ENCODE assay signal across 18 cellular contexts in the genomic region with DNA sequence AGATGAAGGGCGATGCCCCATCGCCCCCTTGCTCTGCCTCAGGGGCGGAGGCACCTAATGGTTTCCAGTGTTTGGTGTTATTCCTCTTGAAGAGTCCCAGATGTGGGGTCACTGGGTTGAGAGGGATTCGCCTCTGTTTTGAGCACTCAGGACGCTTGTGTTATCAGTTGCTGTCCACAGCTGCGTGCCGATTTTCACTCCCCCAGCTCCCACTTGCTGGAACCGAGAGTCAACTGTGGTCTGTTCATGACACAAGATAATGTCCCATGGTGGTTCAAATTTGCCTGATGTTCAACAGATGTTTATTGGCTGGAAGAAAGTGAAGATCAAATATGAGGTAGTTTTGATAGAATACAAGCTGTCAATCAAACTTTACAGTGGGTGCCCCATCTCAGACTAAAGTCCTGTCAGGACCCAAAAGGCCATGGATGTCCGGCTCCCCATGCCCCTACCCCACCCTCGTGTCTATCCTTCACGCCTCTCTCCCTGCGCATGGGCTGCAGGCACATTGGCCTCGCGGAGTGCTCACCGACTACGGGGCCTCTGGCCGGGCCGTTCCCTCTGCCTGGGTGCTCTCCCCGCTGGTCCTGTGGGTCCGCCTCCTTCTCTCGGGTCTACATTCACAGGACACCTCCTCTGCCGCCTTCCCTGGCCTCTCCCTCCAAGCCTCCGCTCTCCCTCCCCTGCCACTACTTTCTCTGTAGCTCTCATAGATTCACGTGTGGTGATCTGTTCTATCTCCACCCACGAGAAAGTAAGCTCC.
"Had no signal": no experiment of that assay in that cellular context is flagged by ENCODE, and none has a peak within 500 bp of the region (broad histone marks: within the 10 kb centered on the region; RNA-seq: fewer than 3 reads in every experiment).

No MANE protein-coding gene starts in this region.

- DNase-seq: activated CD4-positive, alpha-beta T cell treated with anti-CD3 and anti-CD28 coated beads for 4 hours; activated CD8-positive, alpha-beta T cell treated with anti-CD3 and anti-CD28 coated beads for 36 hours; activated gamma-delta T cell; activated T-cell treated with anti-CD3 and anti-CD28 coated beads, Interleukin-2, amount 50 U/mL, for 48 hours; amygdala; body of pancreas; central memory CD4-positive, alpha-beta T cell; cortex of kidney; effector CD8-positive, alpha-beta T cell; foreskin fibroblast; hypothalamus; left ventricle myocardium inferior; ovary; stimulated activated CD4-positive, alpha-beta T cell treated with anti-CD3 and anti-CD28 coated beads, Interleukin-1b, Interleukin-23, amount 100 ng/mL, for 48 hours; T1000; tibial artery; uterus had no signal

- H3K27ac ChIP-seq: body of pancreas, left ventricle myocardium inferior, ovary, tibial artery, uterus had no signal

- H3K4me3 Mint-ChIP-seq: activated CD8-positive, alpha-beta T cell treated with anti-CD3 and anti-CD28 coated beads for 36 hours had no signal

- H3K36me3 ChIP-seq: left ventricle myocardium inferior, ovary, tibial artery, uterus had no signal

- H3K4me3 ChIP-seq: body of pancreas, left ventricle myocardium inferior, ovary, tibial artery, uterus had no signal

- H3K4me1 ChIP-seq: body of pancreas, left ventricle myocardium inferior, tibial artery, uterus had no signal

- H3K9me3 Mint-ChIP-seq: activated CD8-positive, alpha-beta T cell treated with anti-CD3 and anti-CD28 coated beads for 36 hours; activated naive CD4-positive, alpha-beta T cell treated with anti-CD3 and anti-CD28 coated beads, Interleukin-2, amount 50 U/mL, for 72 hours had no signal

- H3K27me3 Mint-ChIP-seq: activated CD8-positive, alpha-beta T cell treated with anti-CD3 and anti-CD28 coated beads for 36 hours had no signal

- H3K27me3 ChIP-seq: body of pancreas, ovary, tibial artery, uterus had no signal

- H3K27ac Mint-ChIP-seq: activated CD8-positive, alpha-beta T cell treated with anti-CD3 and anti-CD28 coated beads for 36 hours had no signal

- H3K36me3 Mint-ChIP-seq: activated naive CD4-positive, alpha-beta T cell treated with anti-CD3 and anti-CD28 coated beads, Interleukin-2, amount 50 U/mL, for 72 hours had no signal

- H3K9me3 ChIP-seq: body of pancreas, left ventricle myocardium inferior, ovary, tibial artery, uterus had no signal
